ENCODE assay signal across 15 cellular contexts in the genomic region with DNA sequence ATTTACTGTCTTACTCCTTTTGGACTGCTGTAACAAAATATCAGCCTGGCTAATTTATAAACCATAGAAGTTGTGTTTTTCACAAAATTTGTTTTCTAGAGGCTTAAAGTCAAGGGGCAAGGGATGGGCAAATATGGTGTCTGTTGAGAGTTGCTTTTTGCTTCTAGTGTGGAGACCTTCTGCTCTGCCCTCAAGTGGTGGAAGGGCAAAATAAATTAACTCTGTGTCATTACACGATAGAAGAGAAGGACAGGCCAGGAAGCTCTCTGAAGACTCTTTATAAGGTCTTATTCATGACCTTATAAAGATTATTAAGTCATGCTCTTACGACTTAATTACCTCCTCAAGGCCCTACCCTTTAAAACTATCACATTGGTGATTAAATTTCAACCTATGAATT.
DNase-seq lines count a peak whose midpoint lies in the region; ATAC-seq and TF ChIP-seq lines count a peak whose summit lies in the region.
"Had no signal": no experiment of that assay in that cellular context is flagged by ENCODE, and none has a peak within 500 bp of the region (broad histone marks: within the 10 kb centered on the region; RNA-seq: fewer than 3 reads in every experiment).

No MANE protein-coding gene starts in this region.

- DNase-seq in endodermal cell (no peak), HAP-1 (ENCODE audit: low spot score in 2 of 2) (no peak)
- DNase-seq in activated CD4-positive, alpha-beta T cell treated with anti-CD3 and anti-CD28 coated beads for 36 hours, result no peak
- no peak for DNase-seq in activated naive CD4-positive, alpha-beta T cell treated with anti-CD3 and anti-CD28 coated beads for 36 hours
- no peak for DNase-seq in activated T-cell treated with anti-CD3 and anti-CD28 coated beads, Interleukin-2, amount 50 U/mL, for 4 hours
- DNase-seq: activated CD8-positive, alpha-beta T cell treated with anti-CD3 and anti-CD28 coated beads, Interleukin-2, amount 10 ng/mL, durations not matched to agents 7 days and 5 days; activated gamma-delta T cell; DND-41; stimulated activated naive CD4-positive, alpha-beta T cell treated with Interleukin-2 at 50 U/mL for 16 hours; T-helper 9 cell had no signal

- peaks cover 4% of the 10 kb centered on the region for H3K4me1 Mint-ChIP-seq in endodermal cell
- no peaks in the 10 kb centered on the region for H3K4me1 Mint-ChIP-seq in activated CD4-positive, alpha-beta T cell treated with anti-CD3 and anti-CD28 coated beads for 36 hours
- H3K4me1 Mint-ChIP-seq in activated naive CD4-positive, alpha-beta T cell treated with anti-CD3 and anti-CD28 coated beads for 36 hours (ENCODE audit: low read depth), result no peaks in the 10 kb centered on the region
- H3K4me1 Mint-ChIP-seq in activated T-cell treated with anti-CD3 and anti-CD28 coated beads, Interleukin-2, amount 50 U/mL, for 4 hours (ENCODE audit: low read depth), result no peaks in the 10 kb centered on the region

- H3K9me3 ChIP-seq in OCI-LY3 (ENCODE audit: insufficient read depth, low read length), result peaks cover 10% of the 10 kb centered on the region; the same call in 1 of the 2 replicates
- H3K9me3 ChIP-seq in endodermal cell (ENCODE audit: control insufficient read depth, low read length), result peaks cover 3% of the 10 kb centered on the region
- no peaks in the 10 kb centered on the region for H3K9me3 ChIP-seq in HAP-1
- H3K9me3 ChIP-seq: neutrophil had no signal

- intact Hi-C loops in activated CD4-positive, alpha-beta T cell treated with anti-CD3 and anti-CD28 coated beads for 36 hours (cut with DNase I, micrococcal nuclease), result no loop called here
- intact Hi-C loops in activated naive CD4-positive, alpha-beta T cell treated with anti-CD3 and anti-CD28 coated beads for 36 hours (cut with micrococcal nuclease), result no loop called here

- ATAC-seq in GM18867 (IDR thresholded peaks at IDR 0.05; ENCODE audit: unreplicated experiment), result peak; percentile 56
- no peak for ATAC-seq in activated CD4-positive, alpha-beta T cell treated with anti-CD3 and anti-CD28 coated beads for 36 hours
- no peak for ATAC-seq in activated T-cell treated with anti-CD3 and anti-CD28 coated beads, Interleukin-2, amount 50 U/mL, for 4 hours
- ATAC-seq: activated CD8-positive, alpha-beta T cell treated with anti-CD3 and anti-CD28 coated beads, Interleukin-2, amount 10 ng/mL, durations not matched to agents 7 days and 5 days; Panc1 had no signal

- H3K36me3 ChIP-seq in OCI-LY3 (replicated peaks; ENCODE audit: low read depth, low read length) (peaks cover 13% of the 10 kb centered on the region), endodermal cell (ENCODE audit: control insufficient read depth, insufficient read depth, low read length) (no peaks in the 10 kb centered on the region), HAP-1 (replicated peaks) (no peaks in the 10 kb centered on the region)
- H3K36me3 ChIP-seq: neutrophil had no signal

- no peaks in the 10 kb centered on the region for H3K79me2 ChIP-seq in OCI-LY3 (ENCODE audit: low read length)

- in situ Hi-C loops in HAP-1 (cut with MboI; ENCODE audit: low sequenced_read_pairs), result no loop called here

- no peaks in the 10 kb centered on the region for H3K27me3 Mint-ChIP-seq in endodermal cell (ENCODE audit: insufficient read depth)
- H3K27me3 Mint-ChIP-seq in activated CD4-positive, alpha-beta T cell treated with anti-CD3 and anti-CD28 coated beads for 36 hours, result no peaks in the 10 kb centered on the region
- H3K27me3 Mint-ChIP-seq in activated naive CD4-positive, alpha-beta T cell treated with anti-CD3 and anti-CD28 coated beads for 36 hours (ENCODE audit: low read depth), result no peaks in the 10 kb centered on the region
- H3K27me3 Mint-ChIP-seq in activated T-cell treated with anti-CD3 and anti-CD28 coated beads, Interleukin-2, amount 50 U/mL, for 4 hours (ENCODE audit: low read depth), result no peaks in the 10 kb centered on the region

- WGBS in endodermal cell (ENCODE audit: insufficient coverage in 1 of 2, insufficient read length in 1 of 2), 2 experiments, result 80 to 88% methylated on average over 1 to 2 of the region's 2 CpGs

- no peak overlapping the region for H3K27ac Mint-ChIP-seq in endodermal cell
- no peak overlapping the region for H3K27ac Mint-ChIP-seq in activated CD4-positive, alpha-beta T cell treated with anti-CD3 and anti-CD28 coated beads for 36 hours
- no peak overlapping the region for H3K27ac Mint-ChIP-seq in activated naive CD4-positive, alpha-beta T cell treated with anti-CD3 and anti-CD28 coated beads for 36 hours
- H3K27ac Mint-ChIP-seq: activated CD8-positive, alpha-beta T cell treated with anti-CD3 and anti-CD28 coated beads, Interleukin-2, amount 10 ng/mL, durations not matched to agents 7 days and 5 days had no signal

- H4K20me1 ChIP-seq in OCI-LY3 (ENCODE audit: insufficient read depth, low read length), result no peaks in the 10 kb centered on the region

- H2AFZ ChIP-seq in OCI-LY3 (ENCODE audit: low read depth, low read length), result no peak overlapping the region

- no peak overlapping the region for H3K4me3 Mint-ChIP-seq in endodermal cell
- H3K4me3 Mint-ChIP-seq in activated CD4-positive, alpha-beta T cell treated with anti-CD3 and anti-CD28 coated beads for 36 hours, result no peak overlapping the region
- H3K4me3 Mint-ChIP-seq in activated naive CD4-positive, alpha-beta T cell treated with anti-CD3 and anti-CD28 coated beads for 36 hours, result no peak overlapping the region
- H3K4me3 Mint-ChIP-seq in activated T-cell treated with anti-CD3 and anti-CD28 coated beads, Interleukin-2, amount 50 U/mL, for 4 hours, result no peak overlapping the region
- H3K4me3 Mint-ChIP-seq: activated CD8-positive, alpha-beta T cell treated with anti-CD3 and anti-CD28 coated beads, Interleukin-2, amount 10 ng/mL, durations not matched to agents 7 days and 5 days had no signal

- CTCF ChIA-PET in activated CD4-positive, alpha-beta T cell treated with anti-CD3 and anti-CD28 coated beads for 36 hours (lab: Charles Lee), result no interaction called here
- CTCF ChIA-PET in activated naive CD4-positive, alpha-beta T cell treated with anti-CD3 and anti-CD28 coated beads for 36 hours (lab: Charles Lee), result no interaction called here

- H3K4me2 ChIP-seq in OCI-LY3 (ENCODE audit: low read length), result no peak overlapping the region

- no peak overlapping the region for H3K27ac ChIP-seq in 22Rv1
- no peak overlapping the region for H3K27ac ChIP-seq in OCI-LY3 (ENCODE audit: low read length)
- H3K27ac ChIP-seq in endodermal cell (ENCODE audit: low read depth, low read length), result no peak overlapping the region
- H3K27ac ChIP-seq: neutrophil had no signal

- H3K36me3 Mint-ChIP-seq in endodermal cell (ENCODE audit: low read depth), result no peaks in the 10 kb centered on the region
- H3K36me3 Mint-ChIP-seq in activated CD4-positive, alpha-beta T cell treated with anti-CD3 and anti-CD28 coated beads for 36 hours (ENCODE audit: low read depth), result no peaks in the 10 kb centered on the region
- H3K36me3 Mint-ChIP-seq in activated naive CD4-positive, alpha-beta T cell treated with anti-CD3 and anti-CD28 coated beads for 36 hours (ENCODE audit: low read depth), result no peaks in the 10 kb centered on the region
- H3K36me3 Mint-ChIP-seq in activated T-cell treated with anti-CD3 and anti-CD28 coated beads, Interleukin-2, amount 50 U/mL, for 4 hours (ENCODE audit: insufficient read depth), result no peaks in the 10 kb centered on the region

- no peak overlapping the region for H3K9ac ChIP-seq in OCI-LY3 (ENCODE audit: low read length)
- no peak overlapping the region for H3K9ac ChIP-seq in endodermal cell (ENCODE audit: extremely low read depth, low read length, poor library complexity, severe bottlenecking)

- POLR2A ChIA-PET in activated CD4-positive, alpha-beta T cell treated with anti-CD3 and anti-CD28 coated beads for 36 hours (lab: Charles Lee), result no interaction called here

- peaks cover 17% of the 10 kb centered on the region for H3K9me3 Mint-ChIP-seq in endodermal cell
- peaks cover under 1% of the 10 kb centered on the region for H3K9me3 Mint-ChIP-seq in activated CD4-positive, alpha-beta T cell treated with anti-CD3 and anti-CD28 coated beads for 36 hours (ENCODE audit: low read depth)
- H3K9me3 Mint-ChIP-seq in activated naive CD4-positive, alpha-beta T cell treated with anti-CD3 and anti-CD28 coated beads for 36 hours, result peaks cover 2% of the 10 kb centered on the region
- H3K9me3 Mint-ChIP-seq in activated T-cell treated with anti-CD3 and anti-CD28 coated beads, Interleukin-2, amount 50 U/mL, for 4 hours, result peaks cover 9% of the 10 kb centered on the region

- H3K27me3 ChIP-seq in OCI-LY3 (ENCODE audit: low read depth, low read length) (no peaks in the 10 kb centered on the region), endodermal cell (ENCODE audit: control insufficient read depth, insufficient read depth, low read length, poor library complexity, severe bottlenecking) (no peaks in the 10 kb centered on the region), HAP-1 (ENCODE audit: low read depth) (no peaks in the 10 kb centered on the region)
- H3K27me3 ChIP-seq: neutrophil had no signal

- no peak overlapping the region for H3K4me3 ChIP-seq in OCI-LY3 (ENCODE audit: low read length)
- no peak overlapping the region for H3K4me3 ChIP-seq in endodermal cell (ENCODE audit: low read length)
- no peak overlapping the region for H3K4me3 ChIP-seq in HAP-1

- TF ChIP-seq CTCF in 22Rv1 (IDR thresholded peaks at IDR 0.05) (peak; percentile 22; the same call in 1 of the 2 replicates), OCI-LY3 (IDR thresholded peaks at IDR 0.05; ENCODE audit: low read depth, low read length) (peak; percentile 46), endodermal cell (conservative IDR thresholded peaks at IDR 0.05) (peak; percentile 60)

- H3K4me1 ChIP-seq in OCI-LY3 (ENCODE audit: low read length) (peaks cover 10% of the 10 kb centered on the region), endodermal cell (ENCODE audit: control insufficient read depth, insufficient read depth, low read length) (no peaks in the 10 kb centered on the region), HAP-1 (no peaks in the 10 kb centered on the region)
